In the genomic region with DNA sequence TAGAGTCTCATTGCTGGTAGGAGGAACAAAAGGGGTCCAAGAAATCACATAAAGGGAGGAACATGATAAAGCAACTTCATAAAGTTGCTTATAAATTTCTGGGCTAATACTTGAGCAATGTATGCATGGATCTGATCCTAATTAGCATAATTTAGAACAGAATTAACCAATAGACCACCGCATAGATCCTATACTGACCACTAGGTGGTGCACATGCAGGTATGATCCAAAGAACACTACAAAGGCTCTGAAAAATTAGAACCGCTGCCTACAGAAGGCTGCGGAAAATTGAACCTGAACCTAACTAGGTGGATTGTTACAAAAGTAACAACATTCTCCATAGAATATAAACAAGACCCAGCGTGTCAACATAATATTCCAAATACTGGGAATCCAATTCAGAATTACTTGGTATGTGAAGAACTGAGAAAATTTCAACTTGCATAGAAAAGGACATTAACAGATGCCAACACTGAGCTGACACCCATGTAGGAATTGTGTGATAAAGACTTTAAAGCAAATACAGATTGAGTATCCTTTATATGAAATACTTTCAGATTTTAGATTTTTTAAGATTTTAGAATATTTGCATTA, we compare ENCODE assay signal across 1 cellular context.
TF ChIP-seq lines count a peak whose summit lies in the region.

No MANE protein-coding gene starts in this region.

TF ChIP-seq in HepG2, 621 proteins besides CTCF, POLR2A, EP300 and RAD21:
- TF ChIP-seq AGO1 (IDR thresholded peaks at IDR 0.05; ENCODE audit: low read depth, low read length, poor library complexity, severe bottlenecking) (no peak), SMC3 (IDR thresholded peaks at IDR 0.05; ENCODE audit: low read length) (peak; percentile 41), STAG1 (CRISPR knock-in tag; IDR thresholded peaks at IDR 0.05) (peak; percentile 49)
